In the genomic region with DNA sequence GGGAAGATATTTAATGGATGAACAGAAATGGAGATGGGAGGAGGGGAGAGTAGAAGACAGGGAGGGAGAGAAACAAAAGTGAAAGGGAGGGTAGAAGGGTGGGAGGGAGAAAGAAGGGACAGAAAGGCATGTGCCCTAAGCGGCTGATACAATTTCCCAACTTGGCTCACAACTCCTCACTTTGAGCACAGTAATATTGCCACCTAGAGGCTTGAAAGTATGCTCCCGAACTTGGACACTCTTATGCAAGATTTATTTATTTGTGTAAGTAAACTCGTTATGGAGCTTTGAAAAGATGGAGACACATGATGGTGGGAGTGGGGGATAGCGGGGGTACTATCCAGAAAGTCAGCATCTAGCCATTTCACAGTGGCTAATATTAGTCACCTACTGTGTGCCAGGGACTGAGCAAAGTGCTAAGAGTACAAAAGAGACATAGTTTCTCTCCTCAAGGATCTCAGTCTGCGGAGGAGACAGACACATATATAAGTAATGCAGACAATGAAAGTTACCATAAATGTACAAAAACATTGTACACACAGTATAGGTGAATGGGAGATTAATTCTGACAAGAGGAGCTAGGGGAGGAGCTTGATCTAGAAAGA, we compare ENCODE assay signal across 8 cellular contexts.
DNase-seq lines count a peak whose midpoint lies in the region; ATAC-seq and TF ChIP-seq lines count a peak whose summit lies in the region.

No MANE protein-coding gene starts in this region.

- no peaks in the 10 kb centered on the region for H3K79me2 ChIP-seq in mesendoderm (ENCODE audit: control insufficient read depth, insufficient read depth, low read length)

- no peak overlapping the region for H2BK5ac ChIP-seq in mesendoderm (ENCODE audit: low read length)

- H3K27me3 ChIP-seq in mesendoderm (ENCODE audit: insufficient read depth, low read length, poor library complexity): no peaks in the 10 kb centered on the region

- peak; percentile 78 for TF ChIP-seq CTCF in choroid plexus epithelial cell (conservative IDR thresholded peaks at IDR 0.05; ENCODE audit: low read depth, low read length)

- H3K18ac ChIP-seq in mesendoderm (ENCODE audit: low read length): no peak overlapping the region

- no peak overlapping the region for H4K8ac ChIP-seq in mesendoderm (ENCODE audit: low read depth, low read length)

- WGBS in mesendoderm (ENCODE audit: extremely low coverage, insufficient coverage, low lambda C conversion rate): no CpG with 5 or more reads among the region's 5 CpGs

- ATAC-seq in HG02938 (IDR thresholded peaks at IDR 0.05; ENCODE audit: unreplicated experiment) (peak; percentile 70), HG02610 (IDR thresholded peaks at IDR 0.05; ENCODE audit: unreplicated experiment) (no peak), HG03280 (IDR thresholded peaks at IDR 0.05; ENCODE audit: unreplicated experiment) (no peak)

- DNase-seq in DMS114 treated with DMSO at 0.1 percent for 48 hours (lab: John Stamatoyannopoulos, UW; ENCODE audit: unreplicated experiment) (peak; percentile 11), NCI-H69 (lab: John Stamatoyannopoulos, UW) (peak; percentile 49), choroid plexus epithelial cell (ENCODE audit: low read depth) (peak; percentile 82), mesendoderm (peak; percentile 73)
- DNase-seq in activated CD4-positive, alpha-beta T cell treated with anti-CD3 and anti-CD28 coated beads for 1 hour: no peak

- no peak overlapping the region for H3K23ac ChIP-seq in mesendoderm (ENCODE audit: low read length)

- H3K4me2 ChIP-seq in mesendoderm (ENCODE audit: low read length): no peak overlapping the region

- H3K9ac ChIP-seq in mesendoderm (ENCODE audit: low read length): no peak overlapping the region

- H2AK5ac ChIP-seq in mesendoderm (ENCODE audit: low read length): no peak overlapping the region

- H3K27ac ChIP-seq in mesendoderm (ENCODE audit: low read depth, low read length): no peak overlapping the region

- H3K4ac ChIP-seq in mesendoderm (ENCODE audit: low read depth, low read length): no peak overlapping the region

- H4K5ac ChIP-seq in mesendoderm (ENCODE audit: low read length): no peak overlapping the region

- H3K79me1 ChIP-seq in mesendoderm (ENCODE audit: low read length): no peaks in the 10 kb centered on the region

- no peaks in the 10 kb centered on the region for H3K4me1 ChIP-seq in mesendoderm (ENCODE audit: control insufficient read depth, low read depth, low read length)

- no peak overlapping the region for H3K56ac ChIP-seq in mesendoderm (ENCODE audit: low read length)

- H2BK15ac ChIP-seq in mesendoderm (replicated peaks; ENCODE audit: low read depth): no peak overlapping the region

- no peaks in the 10 kb centered on the region for H3K36me3 ChIP-seq in mesendoderm (ENCODE audit: control insufficient read depth, insufficient read depth, low read length)

- no peak overlapping the region for H3K4me3 ChIP-seq in choroid plexus epithelial cell (ENCODE audit: low read depth, low read length)
- H3K4me3 ChIP-seq in mesendoderm (ENCODE audit: low read length): no peak overlapping the region

- H2BK120ac ChIP-seq in mesendoderm (ENCODE audit: low read depth, low read length): no peak overlapping the region
